1 cellular context compared by ENCODE assay signal in the genomic region with DNA sequence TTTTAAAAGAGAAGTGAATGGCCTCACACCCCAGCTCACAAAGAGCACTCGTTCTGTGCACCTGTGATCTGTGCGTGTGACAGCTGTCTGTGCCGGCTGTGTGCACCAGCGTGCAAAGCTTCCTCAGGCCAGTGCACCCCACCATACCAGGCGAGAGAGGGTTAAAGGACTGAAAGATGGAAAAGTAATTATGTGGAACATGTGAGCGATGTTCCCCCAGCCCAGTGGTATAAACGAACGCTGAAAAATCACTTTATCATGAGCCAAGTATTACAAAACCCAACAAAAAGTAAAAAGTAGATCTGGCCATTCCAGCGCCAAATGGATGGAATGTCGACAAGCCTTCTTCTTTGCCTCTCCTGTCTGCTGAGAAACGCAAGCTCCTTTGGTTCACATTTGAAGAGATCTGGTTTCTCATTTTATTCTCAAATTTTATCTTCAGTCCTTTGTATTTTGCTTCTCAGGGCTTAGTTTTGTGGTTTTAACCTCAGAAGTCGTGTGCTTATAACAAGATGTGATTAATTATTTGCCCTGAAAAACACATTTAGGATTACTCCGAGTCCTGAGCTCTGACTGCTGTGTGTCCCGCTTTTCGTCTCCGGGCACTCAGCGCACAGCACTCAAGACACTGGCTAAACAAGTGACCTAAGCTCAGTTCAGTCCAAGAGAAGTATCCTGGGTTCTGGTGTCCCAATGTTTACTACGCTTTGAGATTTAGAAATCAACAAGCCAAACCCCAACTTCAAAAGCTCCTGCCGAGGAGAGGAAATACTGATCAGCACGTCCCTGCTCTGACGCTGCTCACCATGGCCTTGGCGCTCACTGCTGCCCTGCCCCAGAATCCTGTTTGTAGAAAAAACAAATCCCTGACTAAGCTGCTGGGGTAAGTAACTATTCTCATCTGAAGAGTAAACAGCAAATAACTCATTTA.
TF ChIP-seq lines count a peak whose summit lies in the region.

No MANE protein-coding gene starts in this region.

TF ChIP-seq in HepG2, 621 proteins besides CTCF, POLR2A, EP300 and RAD21 (continued from another document and continues in another):
- no peak for TF ChIP-seq ZFYVE20 (CRISPR knock-in tag; IDR thresholded peaks at IDR 0.05; ENCODE audit: borderline replicate concordance, low read depth)
- TF ChIP-seq ZNF761 (CRISPR knock-in tag; conservative IDR thresholded peaks at IDR 0.05): no peak
- TF ChIP-seq, protein P1, sequence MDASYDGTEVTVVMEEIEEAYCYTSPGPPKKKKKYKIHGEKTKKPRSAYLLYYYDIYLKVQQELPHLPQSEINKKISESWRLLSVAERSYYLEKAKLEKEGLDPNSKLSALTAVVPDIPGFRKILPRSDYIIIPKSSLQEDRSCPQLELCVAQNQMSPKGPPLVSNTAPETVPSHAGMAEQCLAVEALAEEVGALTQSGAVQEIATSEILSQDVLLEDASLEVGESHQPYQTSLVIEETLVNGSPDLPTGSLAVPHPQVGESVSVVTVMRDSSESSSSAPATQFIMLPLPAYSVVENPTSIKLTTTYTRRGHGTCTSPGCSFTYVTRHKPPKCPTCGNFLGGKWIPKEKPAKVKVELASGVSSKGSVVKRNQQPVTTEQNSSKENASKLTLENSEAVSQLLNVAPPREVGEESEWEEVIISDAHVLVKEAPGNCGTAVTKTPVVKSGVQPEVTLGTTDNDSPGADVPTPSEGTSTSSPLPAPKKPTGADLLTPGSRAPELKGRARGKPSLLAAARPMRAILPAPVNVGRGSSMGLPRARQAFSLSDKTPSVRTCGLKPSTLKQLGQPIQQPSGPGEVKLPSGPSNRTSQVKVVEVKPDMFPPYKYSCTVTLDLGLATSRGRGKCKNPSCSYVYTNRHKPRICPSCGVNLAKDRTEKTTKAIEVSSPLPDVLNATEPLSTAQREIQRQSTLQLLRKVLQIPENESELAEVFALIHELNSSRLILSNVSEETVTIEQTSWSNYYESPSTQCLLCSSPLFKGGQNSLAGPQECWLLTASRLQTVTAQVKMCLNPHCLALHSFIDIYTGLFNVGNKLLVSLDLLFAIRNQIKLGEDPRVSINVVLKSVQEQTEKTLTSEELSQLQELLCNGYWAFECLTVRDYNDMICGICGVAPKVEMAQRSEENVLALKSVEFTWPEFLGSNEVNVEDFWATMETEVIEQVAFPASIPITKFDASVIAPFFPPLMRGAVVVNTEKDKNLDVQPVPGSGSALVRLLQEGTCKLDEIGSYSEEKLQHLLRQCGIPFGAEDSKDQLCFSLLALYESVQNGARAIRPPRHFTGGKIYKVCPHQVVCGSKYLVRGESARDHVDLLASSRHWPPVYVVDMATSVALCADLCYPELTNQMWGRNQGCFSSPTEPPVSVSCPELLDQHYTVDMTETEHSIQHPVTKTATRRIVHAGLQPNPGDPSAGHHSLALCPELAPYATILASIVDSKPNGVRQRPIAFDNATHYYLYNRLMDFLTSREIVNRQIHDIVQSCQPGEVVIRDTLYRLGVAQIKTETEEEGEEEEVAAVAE (CRISPR knock-in tag; IDR thresholded peaks at IDR 0.05; ENCODE audit: borderline replicate concordance): no peak
- no peak for TF ChIP-seq ZNF331 (CRISPR knock-in tag; IDR thresholded peaks at IDR 0.05)
- 0 out of 2 replicates have a peak, but pooled peaks have one; percentile 47 for TF ChIP-seq ZBTB3 (CRISPR knock-in tag; IDR thresholded peaks at IDR 0.05; ENCODE audit: borderline replicate concordance, low read depth)
- TF ChIP-seq, protein P2, sequence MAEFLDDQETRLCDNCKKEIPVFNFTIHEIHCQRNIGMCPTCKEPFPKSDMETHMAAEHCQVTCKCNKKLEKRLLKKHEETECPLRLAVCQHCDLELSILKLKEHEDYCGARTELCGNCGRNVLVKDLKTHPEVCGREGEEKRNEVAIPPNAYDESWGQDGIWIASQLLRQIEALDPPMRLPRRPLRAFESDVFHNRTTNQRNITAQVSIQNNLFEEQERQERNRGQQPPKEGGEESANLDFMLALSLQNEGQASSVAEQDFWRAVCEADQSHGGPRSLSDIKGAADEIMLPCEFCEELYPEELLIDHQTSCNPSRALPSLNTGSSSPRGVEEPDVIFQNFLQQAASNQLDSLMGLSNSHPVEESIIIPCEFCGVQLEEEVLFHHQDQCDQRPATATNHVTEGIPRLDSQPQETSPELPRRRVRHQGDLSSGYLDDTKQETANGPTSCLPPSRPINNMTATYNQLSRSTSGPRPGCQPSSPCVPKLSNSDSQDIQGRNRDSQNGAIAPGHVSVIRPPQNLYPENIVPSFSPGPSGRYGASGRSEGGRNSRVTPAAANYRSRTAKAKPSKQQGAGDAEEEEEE (CRISPR knock-in tag; IDR thresholded peaks at IDR 0.05; ENCODE audit: borderline replicate concordance): no peak
- no peak for TF ChIP-seq SCMH1 (CRISPR knock-in tag; IDR thresholded peaks at IDR 0.05; ENCODE audit: borderline replicate concordance)
- TF ChIP-seq, protein P3, sequence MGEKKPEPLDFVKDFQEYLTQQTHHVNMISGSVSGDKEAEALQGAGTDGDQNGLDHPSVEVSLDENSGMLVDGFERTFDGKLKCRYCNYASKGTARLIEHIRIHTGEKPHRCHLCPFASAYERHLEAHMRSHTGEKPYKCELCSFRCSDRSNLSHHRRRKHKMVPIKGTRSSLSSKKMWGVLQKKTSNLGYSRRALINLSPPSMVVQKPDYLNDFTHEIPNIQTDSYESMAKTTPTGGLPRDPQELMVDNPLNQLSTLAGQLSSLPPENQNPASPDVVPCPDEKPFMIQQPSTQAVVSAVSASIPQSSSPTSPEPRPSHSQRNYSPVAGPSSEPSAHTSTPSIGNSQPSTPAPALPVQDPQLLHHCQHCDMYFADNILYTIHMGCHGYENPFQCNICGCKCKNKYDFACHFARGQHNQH (CRISPR knock-in tag; IDR thresholded peaks at IDR 0.05): no peak; the same call in 1 of the 2 replicates
- no peak for TF ChIP-seq NFE2 (CRISPR knock-in tag; IDR thresholded peaks at IDR 0.05)
- TF ChIP-seq, protein P4, sequence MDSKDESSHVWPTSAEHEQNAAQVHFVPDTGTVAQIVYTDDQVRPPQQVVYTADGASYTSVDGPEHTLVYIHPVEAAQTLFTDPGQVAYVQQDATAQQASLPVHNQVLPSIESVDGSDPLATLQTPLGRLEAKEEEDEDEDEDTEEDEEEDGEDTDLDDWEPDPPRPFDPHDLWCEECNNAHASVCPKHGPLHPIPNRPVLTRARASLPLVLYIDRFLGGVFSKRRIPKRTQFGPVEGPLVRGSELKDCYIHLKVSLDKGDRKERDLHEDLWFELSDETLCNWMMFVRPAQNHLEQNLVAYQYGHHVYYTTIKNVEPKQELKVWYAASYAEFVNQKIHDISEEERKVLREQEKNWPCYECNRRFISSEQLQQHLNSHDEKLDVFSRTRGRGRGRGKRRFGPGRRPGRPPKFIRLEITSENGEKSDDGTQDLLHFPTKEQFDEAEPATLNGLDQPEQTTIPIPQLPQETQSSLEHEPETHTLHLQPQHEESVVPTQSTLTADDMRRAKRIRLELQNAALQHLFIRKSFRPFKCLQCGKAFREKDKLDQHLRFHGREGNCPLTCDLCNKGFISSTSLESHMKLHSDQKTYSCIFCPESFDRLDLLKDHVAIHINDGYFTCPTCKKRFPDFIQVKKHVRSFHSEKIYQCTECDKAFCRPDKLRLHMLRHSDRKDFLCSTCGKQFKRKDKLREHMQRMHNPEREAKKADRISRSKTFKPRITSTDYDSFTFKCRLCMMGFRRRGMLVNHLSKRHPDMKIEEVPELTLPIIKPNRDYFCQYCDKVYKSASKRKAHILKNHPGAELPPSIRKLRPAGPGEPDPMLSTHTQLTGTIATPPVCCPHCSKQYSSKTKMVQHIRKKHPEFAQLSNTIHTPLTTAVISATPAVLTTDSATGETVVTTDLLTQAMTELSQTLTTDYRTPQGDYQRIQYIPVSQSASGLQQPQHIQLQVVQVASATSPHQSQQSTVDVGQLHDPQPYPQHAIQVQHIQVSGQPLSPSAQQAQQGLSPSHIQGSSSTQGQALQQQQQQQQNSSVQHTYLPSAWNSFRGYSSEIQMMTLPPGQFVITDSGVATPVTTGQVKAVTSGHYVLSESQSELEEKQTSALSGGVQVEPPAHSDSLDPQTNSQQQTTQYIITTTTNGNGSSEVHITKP (CRISPR knock-in tag; IDR thresholded peaks at IDR 0.05; ENCODE audit: low read depth): no peak
- TF ChIP-seq SYNCRIP (IDR thresholded peaks at IDR 0.05; ENCODE audit: insufficient read depth, low read depth, low read length): no peak
- peak; percentile 67; the same call in 1 of the 2 replicates for TF ChIP-seq HMG20A (CRISPR knock-in tag; IDR thresholded peaks at IDR 0.05; ENCODE audit: borderline replicate concordance)
- no peak for TF ChIP-seq ZNF317 (CRISPR knock-in tag; IDR thresholded peaks at IDR 0.05)
- no peak for TF ChIP-seq ZNF20 (CRISPR knock-in tag; IDR thresholded peaks at IDR 0.05)
- TF ChIP-seq, protein P5, sequence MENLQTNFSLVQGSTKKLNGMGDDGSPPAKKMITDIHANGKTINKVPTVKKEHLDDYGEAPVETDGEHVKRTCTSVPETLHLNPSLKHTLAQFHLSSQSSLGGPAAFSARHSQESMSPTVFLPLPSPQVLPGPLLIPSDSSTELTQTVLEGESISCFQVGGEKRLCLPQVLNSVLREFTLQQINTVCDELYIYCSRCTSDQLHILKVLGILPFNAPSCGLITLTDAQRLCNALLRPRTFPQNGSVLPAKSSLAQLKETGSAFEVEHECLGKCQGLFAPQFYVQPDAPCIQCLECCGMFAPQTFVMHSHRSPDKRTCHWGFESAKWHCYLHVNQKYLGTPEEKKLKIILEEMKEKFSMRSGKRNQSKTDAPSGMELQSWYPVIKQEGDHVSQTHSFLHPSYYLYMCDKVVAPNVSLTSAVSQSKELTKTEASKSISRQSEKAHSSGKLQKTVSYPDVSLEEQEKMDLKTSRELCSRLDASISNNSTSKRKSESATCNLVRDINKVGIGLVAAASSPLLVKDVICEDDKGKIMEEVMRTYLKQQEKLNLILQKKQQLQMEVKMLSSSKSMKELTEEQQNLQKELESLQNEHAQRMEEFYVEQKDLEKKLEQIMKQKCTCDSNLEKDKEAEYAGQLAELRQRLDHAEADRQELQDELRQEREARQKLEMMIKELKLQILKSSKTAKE (CRISPR knock-in tag; IDR thresholded peaks at IDR 0.05; ENCODE audit: borderline replicate concordance): no peak
- TF ChIP-seq ZNF101 (CRISPR knock-in tag; IDR thresholded peaks at IDR 0.05; ENCODE audit: borderline replicate concordance, low read depth): no peak
- no peak for TF ChIP-seq ZNF674 (CRISPR knock-in tag; IDR thresholded peaks at IDR 0.05; ENCODE audit: low read depth)
- no peak for TF ChIP-seq EEA1 (CRISPR knock-in tag; IDR thresholded peaks at IDR 0.05; ENCODE audit: borderline replicate concordance)
- TF ChIP-seq ZFP1 (CRISPR knock-in tag; IDR thresholded peaks at IDR 0.05): no peak
- TF ChIP-seq REPIN1 (CRISPR knock-in tag; IDR thresholded peaks at IDR 0.05; ENCODE audit: borderline replicate concordance, low read depth): no peak
- no peak; the same call in 1 of the 2 replicates for TF ChIP-seq ESRRA (CRISPR knock-in tag; IDR thresholded peaks at IDR 0.05; ENCODE audit: low read depth)
- no peak for TF ChIP-seq ZNF792 (CRISPR knock-in tag; IDR thresholded peaks at IDR 0.05)
- TF ChIP-seq XRCC5 (optimal IDR thresholded peaks at IDR 0.05; ENCODE audit: low read length): no peak
- TF ChIP-seq SRSF1 (optimal IDR thresholded peaks at IDR 0.05; ENCODE audit: low read depth, low read length): no peak
- TF ChIP-seq, protein P6, sequence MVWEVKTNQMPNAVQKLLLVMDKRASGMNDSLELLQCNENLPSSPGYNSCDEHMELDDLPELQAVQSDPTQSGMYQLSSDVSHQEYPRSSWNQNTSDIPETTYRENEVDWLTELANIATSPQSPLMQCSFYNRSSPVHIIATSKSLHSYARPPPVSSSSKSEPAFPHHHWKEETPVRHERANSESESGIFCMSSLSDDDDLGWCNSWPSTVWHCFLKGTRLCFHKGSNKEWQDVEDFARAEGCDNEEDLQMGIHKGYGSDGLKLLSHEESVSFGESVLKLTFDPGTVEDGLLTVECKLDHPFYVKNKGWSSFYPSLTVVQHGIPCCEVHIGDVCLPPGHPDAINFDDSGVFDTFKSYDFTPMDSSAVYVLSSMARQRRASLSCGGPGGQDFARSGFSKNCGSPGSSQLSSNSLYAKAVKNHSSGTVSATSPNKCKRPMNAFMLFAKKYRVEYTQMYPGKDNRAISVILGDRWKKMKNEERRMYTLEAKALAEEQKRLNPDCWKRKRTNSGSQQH (CRISPR knock-in tag; IDR thresholded peaks at IDR 0.05; ENCODE audit: low read depth): no peak
- TF ChIP-seq, protein P7, sequence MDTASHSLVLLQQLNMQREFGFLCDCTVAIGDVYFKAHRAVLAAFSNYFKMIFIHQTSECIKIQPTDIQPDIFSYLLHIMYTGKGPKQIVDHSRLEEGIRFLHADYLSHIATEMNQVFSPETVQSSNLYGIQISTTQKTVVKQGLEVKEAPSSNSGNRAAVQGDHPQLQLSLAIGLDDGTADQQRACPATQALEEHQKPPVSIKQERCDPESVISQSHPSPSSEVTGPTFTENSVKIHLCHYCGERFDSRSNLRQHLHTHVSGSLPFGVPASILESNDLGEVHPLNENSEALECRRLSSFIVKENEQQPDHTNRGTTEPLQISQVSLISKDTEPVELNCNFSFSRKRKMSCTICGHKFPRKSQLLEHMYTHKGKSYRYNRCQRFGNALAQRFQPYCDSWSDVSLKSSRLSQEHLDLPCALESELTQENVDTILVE (CRISPR knock-in tag; IDR thresholded peaks at IDR 0.05): no peak
- no peak for TF ChIP-seq ZNF430 (CRISPR knock-in tag; IDR thresholded peaks at IDR 0.05)
- TF ChIP-seq, protein P8, sequence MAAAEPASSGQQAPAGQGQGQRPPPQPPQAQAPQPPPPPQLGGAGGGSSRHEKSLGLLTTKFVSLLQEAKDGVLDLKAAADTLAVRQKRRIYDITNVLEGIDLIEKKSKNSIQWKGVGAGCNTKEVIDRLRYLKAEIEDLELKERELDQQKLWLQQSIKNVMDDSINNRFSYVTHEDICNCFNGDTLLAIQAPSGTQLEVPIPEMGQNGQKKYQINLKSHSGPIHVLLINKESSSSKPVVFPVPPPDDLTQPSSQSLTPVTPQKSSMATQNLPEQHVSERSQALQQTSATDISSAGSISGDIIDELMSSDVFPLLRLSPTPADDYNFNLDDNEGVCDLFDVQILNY (CRISPR knock-in tag; conservative IDR thresholded peaks at IDR 0.05): no peak
- peak; percentile 86 for TF ChIP-seq FOXA3 (CRISPR knock-in tag; IDR thresholded peaks at IDR 0.05)
- TF ChIP-seq, protein P9, sequence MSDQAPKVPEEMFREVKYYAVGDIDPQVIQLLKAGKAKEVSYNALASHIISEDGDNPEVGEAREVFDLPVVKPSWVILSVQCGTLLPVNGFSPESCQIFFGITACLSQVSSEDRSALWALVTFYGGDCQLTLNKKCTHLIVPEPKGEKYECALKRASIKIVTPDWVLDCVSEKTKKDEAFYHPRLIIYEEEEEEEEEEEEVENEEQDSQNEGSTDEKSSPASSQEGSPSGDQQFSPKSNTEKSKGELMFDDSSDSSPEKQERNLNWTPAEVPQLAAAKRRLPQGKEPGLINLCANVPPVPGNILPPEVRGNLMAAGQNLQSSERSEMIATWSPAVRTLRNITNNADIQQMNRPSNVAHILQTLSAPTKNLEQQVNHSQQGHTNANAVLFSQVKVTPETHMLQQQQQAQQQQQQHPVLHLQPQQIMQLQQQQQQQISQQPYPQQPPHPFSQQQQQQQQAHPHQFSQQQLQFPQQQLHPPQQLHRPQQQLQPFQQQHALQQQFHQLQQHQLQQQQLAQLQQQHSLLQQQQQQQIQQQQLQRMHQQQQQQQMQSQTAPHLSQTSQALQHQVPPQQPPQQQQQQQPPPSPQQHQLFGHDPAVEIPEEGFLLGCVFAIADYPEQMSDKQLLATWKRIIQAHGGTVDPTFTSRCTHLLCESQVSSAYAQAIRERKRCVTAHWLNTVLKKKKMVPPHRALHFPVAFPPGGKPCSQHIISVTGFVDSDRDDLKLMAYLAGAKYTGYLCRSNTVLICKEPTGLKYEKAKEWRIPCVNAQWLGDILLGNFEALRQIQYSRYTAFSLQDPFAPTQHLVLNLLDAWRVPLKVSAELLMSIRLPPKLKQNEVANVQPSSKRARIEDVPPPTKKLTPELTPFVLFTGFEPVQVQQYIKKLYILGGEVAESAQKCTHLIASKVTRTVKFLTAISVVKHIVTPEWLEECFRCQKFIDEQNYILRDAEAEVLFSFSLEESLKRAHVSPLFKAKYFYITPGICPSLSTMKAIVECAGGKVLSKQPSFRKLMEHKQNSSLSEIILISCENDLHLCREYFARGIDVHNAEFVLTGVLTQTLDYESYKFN (CRISPR knock-in tag; conservative IDR thresholded peaks at IDR 0.05): peak; percentile 94
